In genomic region chr9:107387401-107387800, GRCh38 we compare ENCODE assay signal across 17 cellular contexts.
A peak's percentile ranks its signal among the peaks of the same experiment; 100 is the strongest.
DNase-seq lines count a peak whose midpoint lies in the region; ATAC-seq and TF ChIP-seq lines count a peak whose summit lies in the region.
"Had no signal": no experiment of that assay in that cellular context is flagged by ENCODE, and none has a peak within 500 bp of the region (broad histone marks: within the 10 kb centered on the region; RNA-seq: fewer than 3 reads in every experiment).

No MANE protein-coding gene starts in this region.

- H3K27ac ChIP-seq in breast epithelium (peak overlapping the region; percentile 91 to 94), skin epidermis (peak overlapping the region in 12 of 21 experiments; percentile 1 to 77 (median 25))
- H3K27ac ChIP-seq: cardiac muscle cell had no signal

- ATAC-seq in mucosa of descending colon, result no peak
- no peak for ATAC-seq in GM18868 (IDR thresholded peaks at IDR 0.05; ENCODE audit: unreplicated experiment)
- ATAC-seq: K562; naive thymus-derived CD4-positive, alpha-beta T cell; stimulated activated memory B cell treated with anti-CD40 and anti-IgM and Interleukin-4, amounts not matched to agents 10 μg/mL and 1 μg/mL and 100 μg/mL, for 72 hours had no signal

- TF ChIP-seq POLR2A in breast epithelium (IDR thresholded peaks at IDR 0.05), result no peak

- no peak overlapping the region for H3K4me3 ChIP-seq in LNCaP clone FGC (ENCODE audit: low read depth, low read length)
- H3K4me3 ChIP-seq in breast epithelium, result no peak overlapping the region
- no peak overlapping the region for H3K4me3 ChIP-seq in skin epidermis
- H3K4me3 ChIP-seq in mucosa of descending colon, result no peak overlapping the region
- H3K4me3 ChIP-seq: cardiac muscle cell, K562 had no signal

- intact Hi-C loops in breast epithelium (cut with DNase I; ENCODE audit: low total_unique reads), result no loop called here
- intact Hi-C loops in mucosa of descending colon (cut with DNase I, micrococcal nuclease), result no loop called here

- no peaks in the 10 kb centered on the region for H3K9me3 ChIP-seq in breast epithelium
- H3K9me3 ChIP-seq in mucosa of descending colon, result no peaks in the 10 kb centered on the region

- TF ChIP-seq CTCF in LNCaP clone FGC (IDR thresholded peaks at IDR 0.05; ENCODE audit: control insufficient read depth, extremely low read depth, insufficient read depth) (no peak), breast epithelium (IDR thresholded peaks at IDR 0.05) (no peak), mucosa of descending colon (IDR thresholded peaks at IDR 0.05) (no peak), GM20000 (IDR thresholded peaks at IDR 0.05; ENCODE audit: extremely low read depth, missing control alignments) (no peak)

- no peaks in the 10 kb centered on the region for H3K27me3 ChIP-seq in breast epithelium
- H3K27me3 ChIP-seq: cardiac muscle cell had no signal

- H3K36me3 ChIP-seq in breast epithelium (no peaks in the 10 kb centered on the region), mucosa of descending colon (ENCODE audit: low read depth) (no peaks in the 10 kb centered on the region)
- H3K36me3 ChIP-seq: cardiac muscle cell had no signal

- H3K4me1 ChIP-seq in breast epithelium (peaks cover 12 to 16% of the 10 kb centered on the region in 2 donors), mucosa of descending colon (ENCODE audit: low read depth) (no peaks in the 10 kb centered on the region)

- DNase-seq in LNCaP clone FGC (ENCODE audit: low read depth), result peak; percentile 95
- peak in 1 of 2 donors; percentile 72 for DNase-seq in breast epithelium (ENCODE audit: low spot score in 2 of 2)
- peak; percentile 10 for DNase-seq in iris pigment epithelial cell (ENCODE audit: low read depth)
- no peak for DNase-seq in mucosa of descending colon
- DNase-seq in stimulated activated CD8-positive, alpha-beta memory T cell treated with anti-CD3 and anti-CD28 coated beads, Interleukin-4, amount 100 ng/mL, for 48 hours, result no peak
- DNase-seq in GM20000 (ENCODE audit: low spot score), result no peak
- DNase-seq: activated CD4-positive, CD25-positive, alpha-beta regulatory T cell treated with anti-CD3 and anti-CD28 coated beads, Interleukin-2, amount 50 U/mL, for 72 hours; COR-L47; naive thymus-derived CD4-positive, alpha-beta T cell; NCI-H187; NCI-H446; trophoblast cell had no signal

Comparison
In these comparisons a context has a peak if more than half of its experiments do, and no peak if none do; other contexts are left out.
1. DNase-seq: peak in LNCaP clone FGC (single experiment) and iris pigment epithelial cell (single experiment); none in mucosa of descending colon (0 of 3), stimulated activated CD8-positive, alpha-beta memory T cell treated with anti-CD3 and anti-CD28 coated beads, Interleukin-4, amount 100 ng/mL, for 48 hours (single experiment) and GM20000 (single experiment).